Comparison of ENCODE assay signal across 1 cellular context in the genomic region with DNA sequence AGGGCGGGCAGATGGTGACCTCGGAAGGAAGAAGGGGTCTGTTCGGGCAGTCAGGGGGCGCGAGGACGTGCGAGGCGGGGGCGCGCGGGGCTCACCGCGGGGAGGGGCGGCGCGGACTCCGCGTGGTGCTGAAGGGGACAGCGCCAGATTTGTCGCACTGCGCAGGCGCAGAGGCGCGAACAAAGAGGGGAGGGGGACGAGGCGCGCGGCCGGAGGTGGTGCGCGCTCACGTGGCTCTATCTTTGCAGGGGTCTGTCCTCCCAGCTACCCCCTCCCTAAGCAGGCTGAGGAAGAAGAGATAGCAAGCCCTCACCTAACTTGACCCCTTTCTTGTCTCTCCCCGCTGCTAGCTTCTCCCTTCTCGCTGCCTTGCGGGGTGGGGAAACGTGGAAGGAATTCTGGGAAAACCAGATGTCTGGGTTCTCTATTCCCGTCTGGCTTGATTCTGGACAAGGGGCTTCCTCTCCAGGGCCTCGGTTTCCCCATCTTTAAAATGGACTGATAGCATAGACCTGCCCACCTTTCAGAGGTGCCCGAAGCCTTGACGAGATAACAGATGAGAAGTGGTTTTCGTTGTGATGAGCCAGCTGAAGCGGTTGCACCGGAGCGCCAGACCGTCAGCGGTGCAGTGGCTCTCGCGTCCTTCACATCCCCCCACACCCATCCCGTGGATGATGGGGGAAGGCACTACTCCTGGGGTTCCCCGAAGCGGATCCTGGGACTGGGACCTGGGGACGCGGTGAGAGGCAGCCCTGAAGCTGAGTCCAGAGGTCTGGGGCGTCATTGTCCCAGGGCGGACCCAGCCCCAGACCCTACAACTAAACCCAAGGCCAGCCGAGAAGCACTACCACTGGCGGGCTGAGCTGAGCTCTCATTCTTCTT.
A peak's percentile ranks its signal among the peaks of the same experiment; 100 is the strongest.
TF ChIP-seq lines count a peak whose summit lies in the region.

No MANE protein-coding gene starts in this region.

TF ChIP-seq in HepG2, 621 proteins besides CTCF, POLR2A, EP300 and RAD21 (continued from another document and continues in another):
- TF ChIP-seq, protein P1, sequence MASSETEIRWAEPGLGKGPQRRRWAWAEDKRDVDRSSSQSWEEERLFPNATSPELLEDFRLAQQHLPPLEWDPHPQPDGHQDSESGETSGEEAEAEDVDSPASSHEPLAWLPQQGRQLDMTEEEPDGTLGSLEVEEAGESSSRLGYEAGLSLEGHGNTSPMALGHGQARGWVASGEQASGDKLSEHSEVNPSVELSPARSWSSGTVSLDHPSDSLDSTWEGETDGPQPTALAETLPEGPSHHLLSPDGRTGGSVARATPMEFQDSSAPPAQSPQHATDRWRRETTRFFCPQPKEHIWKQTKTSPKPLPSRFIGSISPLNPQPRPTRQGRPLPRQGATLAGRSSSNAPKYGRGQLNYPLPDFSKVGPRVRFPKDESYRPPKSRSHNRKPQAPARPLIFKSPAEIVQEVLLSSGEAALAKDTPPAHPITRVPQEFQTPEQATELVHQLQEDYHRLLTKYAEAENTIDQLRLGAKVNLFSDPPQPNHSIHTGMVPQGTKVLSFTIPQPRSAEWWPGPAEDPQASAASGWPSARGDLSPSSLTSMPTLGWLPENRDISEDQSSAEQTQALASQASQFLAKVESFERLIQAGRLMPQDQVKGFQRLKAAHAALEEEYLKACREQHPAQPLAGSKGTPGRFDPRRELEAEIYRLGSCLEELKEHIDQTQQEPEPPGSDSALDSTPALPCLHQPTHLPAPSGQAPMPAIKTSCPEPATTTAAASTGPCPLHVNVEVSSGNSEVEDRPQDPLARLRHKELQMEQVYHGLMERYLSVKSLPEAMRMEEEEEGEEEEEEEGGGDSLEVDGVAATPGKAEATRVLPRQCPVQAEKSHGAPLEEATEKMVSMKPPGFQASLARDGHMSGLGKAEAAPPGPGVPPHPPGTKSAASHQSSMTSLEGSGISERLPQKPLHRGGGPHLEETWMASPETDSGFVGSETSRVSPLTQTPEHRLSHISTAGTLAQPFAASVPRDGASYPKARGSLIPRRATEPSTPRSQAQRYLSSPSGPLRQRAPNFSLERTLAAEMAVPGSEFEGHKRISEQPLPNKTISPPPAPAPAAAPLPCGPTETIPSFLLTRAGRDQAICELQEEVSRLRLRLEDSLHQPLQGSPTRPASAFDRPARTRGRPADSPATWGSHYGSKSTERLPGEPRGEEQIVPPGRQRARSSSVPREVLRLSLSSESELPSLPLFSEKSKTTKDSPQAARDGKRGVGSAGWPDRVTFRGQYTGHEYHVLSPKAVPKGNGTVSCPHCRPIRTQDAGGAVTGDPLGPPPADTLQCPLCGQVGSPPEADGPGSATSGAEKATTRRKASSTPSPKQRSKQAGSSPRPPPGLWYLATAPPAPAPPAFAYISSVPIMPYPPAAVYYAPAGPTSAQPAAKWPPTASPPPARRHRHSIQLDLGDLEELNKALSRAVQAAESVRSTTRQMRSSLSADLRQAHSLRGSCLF (CRISPR knock-in tag; IDR thresholded peaks at IDR 0.05; ENCODE audit: borderline replicate concordance), result 0 out of 2 replicates have a peak, but pooled peaks have one; percentile 68
- TF ChIP-seq RARA (CRISPR knock-in tag; IDR thresholded peaks at IDR 0.05) (0 out of 2 replicates have a peak, but pooled peaks have one; percentile 15), ZNF430 (CRISPR knock-in tag; IDR thresholded peaks at IDR 0.05) (peak; percentile 75; the same call in 1 of the 2 replicates), MYPOP (CRISPR knock-in tag; IDR thresholded peaks at IDR 0.05) (no peak), MIXL1 (CRISPR knock-in tag; IDR thresholded peaks at IDR 0.05) (no peak), MXD4 (CRISPR knock-in tag; IDR thresholded peaks at IDR 0.05) (no peak), RBFOX2 (IDR thresholded peaks at IDR 0.05; ENCODE audit: low read depth, low read length) (0 out of 2 replicates have a peak, but pooled peaks have one; percentile 26), ERF (CRISPR knock-in tag; IDR thresholded peaks at IDR 0.05) (peak; percentile 51; the same call in 1 of the 2 replicates), MNT (IDR thresholded peaks at IDR 0.05) (0 out of 2 replicates have a peak, but pooled peaks have one; percentile 26), NFKB2 (CRISPR knock-in tag; IDR thresholded peaks at IDR 0.05; ENCODE audit: borderline replicate concordance) (0 out of 2 replicates have a peak, but pooled peaks have one; percentile 65), SAP130 (CRISPR knock-in tag; IDR thresholded peaks at IDR 0.05; ENCODE audit: low read depth) (peak; percentile 82), GFI1 (CRISPR knock-in tag; IDR thresholded peaks at IDR 0.05; ENCODE audit: borderline replicate concordance) (0 out of 2 replicates have a peak, but pooled peaks have one; percentile 42), ZNF773 (CRISPR knock-in tag; IDR thresholded peaks at IDR 0.05; ENCODE audit: borderline replicate concordance) (peak; percentile 88; the same call in 1 of the 2 replicates), KLF16 (CRISPR knock-in tag; IDR thresholded peaks at IDR 0.05) (peak in 1 of 2 experiments; percentile 56; a peak in 1 of 4 replicates), REST (IDR thresholded peaks at IDR 0.05; ENCODE audit: borderline replicate concordance in 1 of 2, low read depth in 1 of 2, low read length in 2 of 2) (peak in 1 of 2 experiments; percentile 97; a peak in 2 of 4 replicates), ZNF800 (CRISPR knock-in tag; IDR thresholded peaks at IDR 0.05) (peak; percentile 83), BRF2 (CRISPR knock-in tag; IDR thresholded peaks at IDR 0.05) (peak; percentile 27; the same call in 1 of the 2 replicates), KLF11 (CRISPR knock-in tag; IDR thresholded peaks at IDR 0.05) (no peak), ZNF614 (CRISPR knock-in tag; IDR thresholded peaks at IDR 0.05; ENCODE audit: borderline replicate concordance) (no peak), YEATS2 (CRISPR knock-in tag; IDR thresholded peaks at IDR 0.05; ENCODE audit: borderline replicate concordance) (peak; percentile 35; the same call in 1 of the 2 replicates), MEIS2 (CRISPR knock-in tag; IDR thresholded peaks at IDR 0.05) (peak; percentile 47; the same call in 1 of the 2 replicates), XBP1 (CRISPR knock-in tag; IDR thresholded peaks at IDR 0.05) (peak; percentile 69; the same call in 1 of the 2 replicates)
- TF ChIP-seq, protein P2, sequence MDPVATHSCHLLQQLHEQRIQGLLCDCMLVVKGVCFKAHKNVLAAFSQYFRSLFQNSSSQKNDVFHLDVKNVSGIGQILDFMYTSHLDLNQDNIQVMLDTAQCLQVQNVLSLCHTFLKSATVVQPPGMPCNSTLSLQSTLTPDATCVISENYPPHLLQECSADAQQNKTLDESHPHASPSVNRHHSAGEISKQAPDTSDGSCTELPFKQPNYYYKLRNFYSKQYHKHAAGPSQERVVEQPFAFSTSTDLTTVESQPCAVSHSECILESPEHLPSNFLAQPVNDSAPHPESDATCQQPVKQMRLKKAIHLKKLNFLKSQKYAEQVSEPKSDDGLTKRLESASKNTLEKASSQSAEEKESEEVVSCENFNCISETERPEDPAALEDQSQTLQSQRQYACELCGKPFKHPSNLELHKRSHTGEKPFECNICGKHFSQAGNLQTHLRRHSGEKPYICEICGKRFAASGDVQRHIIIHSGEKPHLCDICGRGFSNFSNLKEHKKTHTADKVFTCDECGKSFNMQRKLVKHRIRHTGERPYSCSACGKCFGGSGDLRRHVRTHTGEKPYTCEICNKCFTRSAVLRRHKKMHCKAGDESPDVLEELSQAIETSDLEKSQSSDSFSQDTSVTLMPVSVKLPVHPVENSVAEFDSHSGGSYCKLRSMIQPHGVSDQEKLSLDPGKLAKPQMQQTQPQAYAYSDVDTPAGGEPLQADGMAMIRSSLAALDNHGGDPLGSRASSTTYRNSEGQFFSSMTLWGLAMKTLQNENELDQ (CRISPR knock-in tag; IDR thresholded peaks at IDR 0.05; ENCODE audit: borderline replicate concordance), result 0 out of 2 replicates have a peak, but pooled peaks have one; percentile 10
- TF ChIP-seq, protein P3, sequence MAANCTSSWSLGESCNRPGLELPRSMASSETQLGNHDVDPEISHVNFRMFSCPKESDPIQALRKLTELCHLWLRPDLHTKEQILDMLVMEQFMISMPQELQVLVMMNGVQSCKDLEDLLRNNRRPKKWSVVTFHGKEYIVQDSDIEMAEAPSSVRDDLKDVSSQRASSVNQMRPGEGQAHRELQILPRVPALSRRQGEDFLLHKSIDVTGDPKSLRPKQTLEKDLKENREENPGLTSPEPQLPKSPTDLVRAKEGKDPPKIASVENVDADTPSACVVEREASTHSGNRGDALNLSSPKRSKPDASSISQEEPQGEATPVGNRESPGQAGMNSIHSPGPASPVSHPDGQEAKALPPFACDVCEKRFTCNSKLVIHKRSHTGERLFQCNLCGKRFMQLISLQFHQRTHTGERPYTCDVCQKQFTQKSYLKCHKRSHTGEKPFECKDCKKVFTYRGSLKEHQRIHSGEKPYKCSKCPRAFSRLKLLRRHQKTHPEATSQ (CRISPR knock-in tag; IDR thresholded peaks at IDR 0.05; ENCODE audit: borderline replicate concordance), result no peak
- TF ChIP-seq, protein P4, sequence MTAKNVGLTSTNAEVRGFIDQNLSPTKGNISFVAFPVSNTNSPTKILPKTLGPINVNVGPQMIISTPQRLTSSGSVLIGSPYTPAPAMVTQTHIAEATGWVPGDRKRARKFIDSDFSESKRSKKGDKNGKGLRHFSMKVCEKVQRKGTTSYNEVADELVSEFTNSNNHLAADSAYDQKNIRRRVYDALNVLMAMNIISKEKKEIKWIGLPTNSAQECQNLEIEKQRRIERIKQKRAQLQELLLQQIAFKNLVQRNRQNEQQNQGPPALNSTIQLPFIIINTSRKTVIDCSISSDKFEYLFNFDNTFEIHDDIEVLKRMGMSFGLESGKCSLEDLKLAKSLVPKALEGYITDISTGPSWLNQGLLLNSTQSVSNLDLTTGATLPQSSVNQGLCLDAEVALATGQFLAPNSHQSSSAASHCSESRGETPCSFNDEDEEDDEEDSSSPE (CRISPR knock-in tag; IDR thresholded peaks at IDR 0.05), result no peak
